ENCODE assay signal across 13 cellular contexts in the genomic region with DNA sequence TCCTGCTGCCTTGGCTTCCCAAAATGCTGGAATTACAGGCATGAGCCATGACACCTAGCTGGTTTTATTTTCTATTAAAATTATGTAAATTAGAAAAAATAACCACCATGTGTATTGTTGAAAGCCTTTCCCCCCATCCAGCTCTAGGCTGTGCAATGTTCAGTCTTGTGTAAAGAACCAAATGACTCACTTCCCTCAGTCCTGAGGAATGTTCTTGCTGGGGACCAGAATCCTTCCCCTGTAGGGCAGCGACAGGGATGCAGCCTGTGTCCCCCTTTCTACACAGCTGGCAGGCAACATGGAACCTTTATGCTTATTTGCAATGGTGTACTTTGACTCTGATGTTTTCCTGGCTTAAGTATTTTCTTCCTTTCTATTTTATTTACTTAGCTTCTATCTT. TPM values are rescaled to one million over a fixed set of nuclear protein-coding genes. Genes with fewer than 3 reads are reported as not detected.
A peak's percentile ranks its signal among the peaks of the same experiment; 100 is the strongest.
DNase-seq lines count a peak whose midpoint lies in the region; ATAC-seq, FAIRE-seq and TF ChIP-seq lines count a peak whose summit lies in the region.
"Had no signal": no experiment of that assay in that cellular context is flagged by ENCODE, and none has a peak within 500 bp of the region (broad histone marks: within the 10 kb centered on the region; RNA-seq: fewer than 3 reads in every experiment).

No MANE protein-coding gene starts in this region.

- ATAC-seq in A549 (peak; percentile 89), HG02610 (IDR thresholded peaks at IDR 0.05; ENCODE audit: unreplicated experiment) (peak; percentile 54), T-helper 17 cell (no peak)

- WGBS in A549 (ENCODE audit: missing lambda C conversion rate): 10% methylated on average over 1 of the region's 1 CpG

- CTCF ChIA-PET in A549 (lab: Yijun Ruan, JAX) (interaction anchor here (0.6 to 4.2 kb wide), 11 partner anchors 12 to 642 kb away, joined by 3 to 22 read pairs (median 3); no protein-coding TSS in a partner anchor), RWPE1 (lab: Yijun Ruan, JAX) (interaction anchor here (0.5 to 1.4 kb wide), 2 partner anchors 98 to 1528 kb away, joined by 4 read pairs; no protein-coding TSS in a partner anchor)

- H3K36me3 Mint-ChIP-seq in endothelial cell (ENCODE audit: low read depth, unreplicated experiment) (no peaks in the 10 kb centered on the region), T-helper 17 cell (ENCODE audit: low read depth) (no peaks in the 10 kb centered on the region)
- H3K36me3 Mint-ChIP-seq: immature natural killer cell had no signal

- H3K27ac Mint-ChIP-seq in endothelial cell (ENCODE audit: unreplicated experiment) (no peak overlapping the region), T-helper 17 cell (no peak overlapping the region)
- H3K27ac Mint-ChIP-seq: B cell; stimulated activated naive CD8-positive, alpha-beta T cell treated with anti-CD3 and anti-CD28 coated beads, Interleukin-15, Interleukin-2, amounts not matched to agents 100 ng/mL and 50 ng/mL, for 24 hours had no signal

- FAIRE-seq in A549 (lab: Jason Lieb, UNC): peak; percentile 28

- no peak for TF ChIP-seq EP300 in A549 (IDR thresholded peaks at IDR 0.05)

- no peak overlapping the region for H3K4me3 Mint-ChIP-seq in endothelial cell (ENCODE audit: unreplicated experiment)
- no peak overlapping the region for H3K4me3 Mint-ChIP-seq in T-helper 17 cell
- H3K4me3 Mint-ChIP-seq: B cell; immature natural killer cell; stimulated activated naive CD8-positive, alpha-beta T cell treated with anti-CD3 and anti-CD28 coated beads, Interleukin-15, Interleukin-2, amounts not matched to agents 100 ng/mL and 50 ng/mL, for 24 hours had no signal

- POLR2A ChIA-PET in A549 (lab: Yijun Ruan, JAX) (interaction anchor here (1.2 kb wide), 2 partner anchors 105 to 642 kb away, joined by 3 read pairs; a partner anchor contains a TSS), RWPE1 (lab: Yijun Ruan, JAX; ENCODE audit: low non-redundant PET) (no interaction called here)

- no peak for TF ChIP-seq RAD21 in A549 (conservative IDR thresholded peaks at IDR 0.05 in 1 of 2, IDR thresholded peaks at IDR 0.05 in 1 of 2)

- peak overlapping the region; percentile 35 for H3K4me2 ChIP-seq in A549

- H3K4me1 Mint-ChIP-seq in endothelial cell (ENCODE audit: unreplicated experiment): no peaks in the 10 kb centered on the region
- H3K4me1 Mint-ChIP-seq in T-helper 17 cell: peaks cover 4% of the 10 kb centered on the region

- H3K27me3 Mint-ChIP-seq in endothelial cell (ENCODE audit: unreplicated experiment): no peaks in the 10 kb centered on the region
- peaks cover 31% of the 10 kb centered on the region for H3K27me3 Mint-ChIP-seq in T-helper 17 cell

- TF ChIP-seq CTCF in A549 (IDR thresholded peaks at IDR 0.05) (no peak), RWPE1 (conservative IDR thresholded peaks at IDR 0.05; ENCODE audit: low read depth) (no peak), fibroblast of villous mesenchyme (IDR thresholded peaks at IDR 0.05; ENCODE audit: insufficient read depth, low read depth, low read length) (peak; percentile 19), endothelial cell (IDR thresholded peaks at IDR 0.05; ENCODE audit: unreplicated experiment) (no peak)

- DNase-seq in A549 (ENCODE audit: low read depth in 1 of 2, low spot score in 1 of 2) (peak; percentile 32 to 62), RWPE1 (ENCODE audit: low spot score) (peak; percentile 55), fibroblast of villous mesenchyme (ENCODE audit: low read depth) (peak; percentile 76), LoVo (ENCODE audit: low spot score) (no peak), activated gamma-delta T cell (lab: John Stamatoyannopoulos, UW) (no peak), endothelial cell (ENCODE audit: low spot score) (no peak), T-helper 17 cell (no peak)
- DNase-seq: activated CD4-positive, alpha-beta T cell treated with anti-CD3 and anti-CD28 coated beads, Interleukin-2, amount 50 U/mL, for 1 hour; immature natural killer cell had no signal

- H3K4me1 ChIP-seq in A549: peaks cover 61% of the 10 kb centered on the region
- H3K4me1 ChIP-seq: right atrium auricular region had no signal

- H3K9me3 Mint-ChIP-seq in endothelial cell (ENCODE audit: unreplicated experiment): no peaks in the 10 kb centered on the region
- H3K9me3 Mint-ChIP-seq: immature natural killer cell; stimulated activated naive CD8-positive, alpha-beta T cell treated with anti-CD3 and anti-CD28 coated beads, Interleukin-15, Interleukin-2, amounts not matched to agents 100 ng/mL and 50 ng/mL, for 24 hours had no signal

- H3K4me3 ChIP-seq in A549: no peak overlapping the region
- H3K4me3 ChIP-seq in fibroblast of villous mesenchyme (ENCODE audit: low read depth, low read length): no peak overlapping the region
- H3K4me3 ChIP-seq: right atrium auricular region had no signal

- TF ChIP-seq POLR2A in A549 (IDR thresholded peaks at IDR 0.05; ENCODE audit: low read length): no peak

- peak overlapping the region; percentile 70 to 79 for H3K27ac ChIP-seq in A549
- peak overlapping the region; percentile 45; the same call in 1 of the 2 replicates for H3K27ac ChIP-seq in RWPE1
- H3K27ac ChIP-seq: right atrium auricular region had no signal

- no peaks in the 10 kb centered on the region for H3K9me3 ChIP-seq in A549
- no peaks in the 10 kb centered on the region for H3K9me3 ChIP-seq in T-helper 17 cell (ENCODE audit: control insufficient read depth, low read length, poor library complexity, severe bottlenecking)
- H3K9me3 ChIP-seq: right atrium auricular region had no signal

TF ChIP-seq in A549, 52 proteins besides CTCF, POLR2A, EP300 and RAD21:
- TF ChIP-seq MYC (IDR thresholded peaks at IDR 0.05; ENCODE audit: borderline replicate concordance, low read length) (no peak), CEBPB (IDR thresholded peaks at IDR 0.05) (peak in 1 of 2 experiments; percentile 24; a peak in 1 of 4 replicates), PHF8 (IDR thresholded peaks at IDR 0.05; ENCODE audit: borderline replicate concordance, low read depth) (no peak), HOXB13 (CRISPR knock-in tag; IDR thresholded peaks at IDR 0.05; ENCODE audit: low read depth) (no peak), RARB (CRISPR knock-in tag; IDR thresholded peaks at IDR 0.05) (no peak), JUNB (IDR thresholded peaks at IDR 0.05) (0 out of 2 replicates have a peak, but pooled peaks have one; percentile 13), FOSL2 (IDR thresholded peaks at IDR 0.05) (0 out of 2 replicates have a peak, but pooled peaks have one; percentile 36), FOSL2 (CRISPR knock-in tag; IDR thresholded peaks at IDR 0.05) (peak; percentile 72), RCOR1 (IDR thresholded peaks at IDR 0.05; ENCODE audit: low read depth, low read length) (no peak), POLR2AphosphoS2 (conservative IDR thresholded peaks at IDR 0.05; ENCODE audit: low read length) (no peak)
- TF ChIP-seq, protein P1, sequence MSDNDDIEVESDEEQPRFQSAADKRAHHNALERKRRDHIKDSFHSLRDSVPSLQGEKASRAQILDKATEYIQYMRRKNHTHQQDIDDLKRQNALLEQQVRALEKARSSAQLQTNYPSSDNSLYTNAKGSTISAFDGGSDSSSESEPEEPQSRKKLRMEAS (IDR thresholded peaks at IDR 0.05): 0 out of 2 replicates have a peak, but pooled peaks have one; percentile 23

RNA-seq across cellular contexts. Expression of a gene that starts 29.4 kb away (rescaled TPM):
- polyA plus RNA-seq in A549 (2011; rRNA removed) (2.8 and 3.6 TPM in 2 replicates), A549 (2017; fragmentation: RNase III; extraction: RNeasy Plus Mini Kit Qiagen cat#74134 plus additional on column Dnase treatment) (4.8 to 6.6 TPM (median 5.4 TPM) in 3 replicates)
- polyA plus RNA-seq in A549 (2012; cell fraction: cytosol; rRNA removed): 1.1 and 1.3 TPM in 2 replicates
- polyA plus RNA-seq in A549 (2012; cell fraction: nucleus; rRNA removed): 0.91 and 1.8 TPM in 2 replicates
- 1.8 and 5.3 TPM in 2 replicates for polyA minus RNA-seq in A549 (2011; rRNA and poly(A)+ RNA removed)
- total RNA-seq in fibroblast of villous mesenchyme (17.7 and 57.4 TPM in 2 replicates), endothelial cell (ENCODE audit: unreplicated experiment) (0.80 TPM), T-helper 17 cell (not detected)
- total RNA-seq: B cell had no signal
- polyA plus RNA-seq: immature natural killer cell had no signal

Comparison
In these comparisons a context has a peak if more than half of its experiments do, and no peak if none do; other contexts are left out.
1. DNase-seq: peak in A549 (2 of 2), RWPE1 (single experiment) and fibroblast of villous mesenchyme (single experiment); none in LoVo (single experiment), activated gamma-delta T cell (single experiment), endothelial cell (single experiment) and T-helper 17 cell (0 of 3).
2. RNA of a gene that starts 29.4 kb away (total RNA-seq): 17.7 to 57.4 TPM in fibroblast of villous mesenchyme; 0.80 TPM in endothelial cell (single experiment) and not detected in T-helper 17 cell; every median in the first group is over 10 times any median in the second.